In genomic region chr14:96512602-96513397, GRCh38 we compare ENCODE assay signal across 20 cellular contexts. TPM values are rescaled to one million over a fixed set of nuclear protein-coding genes. Genes with fewer than 3 reads are reported as not detected.
A peak's percentile ranks its signal among the peaks of the same experiment; 100 is the strongest.
DNase-seq lines count a peak whose midpoint lies in the region; ATAC-seq and TF ChIP-seq lines count a peak whose summit lies in the region.
"Had no signal": no experiment of that assay in that cellular context is flagged by ENCODE, and none has a peak within 500 bp of the region (broad histone marks: within the 10 kb centered on the region; RNA-seq: fewer than 3 reads in every experiment).

No MANE protein-coding gene starts in this region.

- H3K4me1 Mint-ChIP-seq in CD4-positive, CD25-positive, alpha-beta regulatory T cell: peaks cover 71 to 95% (median 85%) of the 10 kb centered on the region in 4 donors
- peaks cover 58% of the 10 kb centered on the region for H3K4me1 Mint-ChIP-seq in memory B cell

- no peaks in the 10 kb centered on the region for H3K27me3 ChIP-seq in CD4-positive, CD25-positive, alpha-beta regulatory T cell (ENCODE audit: control insufficient read depth, insufficient read depth, low read length)
- no peaks in the 10 kb centered on the region for H3K27me3 ChIP-seq in SU-DHL-6 (ENCODE audit: low read length)
- H3K27me3 ChIP-seq: suprapubic skin had no signal

- no peak for DNase-seq in CD4-positive, CD25-positive, alpha-beta regulatory T cell
- DNase-seq in memory B cell (ENCODE audit: low spot score in 2 of 2) (no peak), LoVo (ENCODE audit: low spot score) (no peak), NCI-H345 treated with DMSO at 0.1 percent for 48 hours (lab: John Stamatoyannopoulos, UW; ENCODE audit: unreplicated experiment) (no peak)
- DNase-seq: activated CD4-positive, CD25-positive, alpha-beta regulatory T cell; activated CD8-positive, alpha-beta memory T cell treated with anti-CD3 and anti-CD28 coated beads, Interleukin-2, amount 50 U/mL, for 48 hours; activated naive CD8-positive, alpha-beta T cell treated with anti-CD3 and anti-CD28 coated beads, Interleukin-2, amount 50 U/mL, for 24 hours; cerebellar nuclear complex; DMS79 treated with DMSO at 0.1 percent for 48 hours; immature natural killer cell; midbrain; NCI-H1417 treated with DMSO at 0.1 percent for 48 hours; NCI-H345; PC-3 had no signal

- H3K9me3 Mint-ChIP-seq in CD4-positive, CD25-positive, alpha-beta regulatory T cell: no peaks in the 10 kb centered on the region
- no peaks in the 10 kb centered on the region for H3K9me3 Mint-ChIP-seq in memory B cell
- H3K9me3 Mint-ChIP-seq: activated naive CD8-positive, alpha-beta T cell treated with anti-CD3 and anti-CD28 coated beads, Interleukin-2, amount 50 U/mL, for 24 hours; immature natural killer cell had no signal

- H3K4me1 ChIP-seq in CD4-positive, CD25-positive, alpha-beta regulatory T cell (ENCODE audit: control insufficient read depth, insufficient read depth, low read length, poor library complexity, severe bottlenecking): peaks cover 76% of the 10 kb centered on the region

- peaks cover 100% of the 10 kb centered on the region for H3K79me2 ChIP-seq in SU-DHL-6 (ENCODE audit: insufficient read depth, low read length)

- peaks cover 23% of the 10 kb centered on the region for H3F3A ChIP-seq in SU-DHL-6 (ENCODE audit: insufficient read depth)

- no peak overlapping the region for H2AFZ ChIP-seq in SU-DHL-6 (ENCODE audit: low read depth, low read length, severe bottlenecking)
- H2AFZ ChIP-seq: parathyroid adenoma had no signal

- peak overlapping the region in 2 of 3 donors; percentile 36 to 81 for H3K27ac Mint-ChIP-seq in CD4-positive, CD25-positive, alpha-beta regulatory T cell
- H3K27ac Mint-ChIP-seq in memory B cell: peak overlapping the region; percentile 82
- H3K27ac Mint-ChIP-seq: activated naive CD8-positive, alpha-beta T cell treated with anti-CD3 and anti-CD28 coated beads, Interleukin-2, amount 50 U/mL, for 24 hours had no signal

- no peak overlapping the region for H3K9ac ChIP-seq in SU-DHL-6 (ENCODE audit: low read length)
- H3K9ac ChIP-seq: parathyroid adenoma had no signal

- H3K27ac ChIP-seq in CD4-positive, CD25-positive, alpha-beta regulatory T cell (ENCODE audit: insufficient read depth, low read length, poor library complexity, severe bottlenecking): no peak overlapping the region
- H3K27ac ChIP-seq in SU-DHL-6 (ENCODE audit: low read depth, low read length): peak overlapping the region; percentile 16; the same call in 1 of the 2 replicates
- H3K27ac ChIP-seq: parathyroid adenoma, suprapubic skin had no signal

- no peaks in the 10 kb centered on the region for H3K9me3 ChIP-seq in CD4-positive, CD25-positive, alpha-beta regulatory T cell (ENCODE audit: control insufficient read depth in 2 of 2, low read length in 2 of 2)
- H3K9me3 ChIP-seq in SU-DHL-6 (ENCODE audit: insufficient read depth, low read length): no peaks in the 10 kb centered on the region
- H3K9me3 ChIP-seq: suprapubic skin had no signal

- H3K36me3 Mint-ChIP-seq in CD4-positive, CD25-positive, alpha-beta regulatory T cell: no peaks in the 10 kb centered on the region
- H3K36me3 Mint-ChIP-seq in memory B cell: no peaks in the 10 kb centered on the region
- H3K36me3 Mint-ChIP-seq: immature natural killer cell had no signal

- no peaks in the 10 kb centered on the region for H3K36me3 ChIP-seq in CD4-positive, CD25-positive, alpha-beta regulatory T cell (ENCODE audit: control insufficient read depth, insufficient read depth, low read length)
- no peaks in the 10 kb centered on the region for H3K36me3 ChIP-seq in SU-DHL-6 (ENCODE audit: low read length)
- H3K36me3 ChIP-seq: suprapubic skin had no signal

- peaks cover 80% of the 10 kb centered on the region for H4K20me1 ChIP-seq in SU-DHL-6 (ENCODE audit: low read depth, low read length)

- no peak for ATAC-seq in CD4-positive, CD25-positive, alpha-beta regulatory T cell (ENCODE audit: low read depth in 2 of 2)
- ATAC-seq in GM18868 (IDR thresholded peaks at IDR 0.05; ENCODE audit: unreplicated experiment): peak; percentile 42
- ATAC-seq in memory B cell (ENCODE audit: low read depth): peak; percentile 47
- ATAC-seq in GM18498 (IDR thresholded peaks at IDR 0.05; ENCODE audit: unreplicated experiment): no peak
- no peak for ATAC-seq in GM18867 (IDR thresholded peaks at IDR 0.05; ENCODE audit: unreplicated experiment)
- ATAC-seq: activated naive CD8-positive, alpha-beta T cell treated with anti-CD3 and anti-CD28 coated beads, Interleukin-2, amount 50 U/mL, for 24 hours; PC-3 had no signal

- H3K4me2 ChIP-seq in SU-DHL-6 (ENCODE audit: low read depth, low read length, poor library complexity, severe bottlenecking): peak overlapping the region; percentile 39

- no peaks in the 10 kb centered on the region for H3K9me2 ChIP-seq in SU-DHL-6 (replicated peaks; ENCODE audit: insufficient read depth, low read length)

- H3K4me3 Mint-ChIP-seq in CD4-positive, CD25-positive, alpha-beta regulatory T cell: peak overlapping the region in 3 of 4 donors; percentile 29 to 68 (median 55)
- peak overlapping the region; percentile 14 for H3K4me3 Mint-ChIP-seq in memory B cell
- H3K4me3 Mint-ChIP-seq: activated naive CD8-positive, alpha-beta T cell treated with anti-CD3 and anti-CD28 coated beads, Interleukin-2, amount 50 U/mL, for 24 hours had no signal

- H3K4me3 ChIP-seq in CD4-positive, CD25-positive, alpha-beta regulatory T cell (ENCODE audit: low read depth, low read length): peak overlapping the region; percentile 61
- no peak overlapping the region for H3K4me3 ChIP-seq in SU-DHL-6 (ENCODE audit: insufficient read depth, low read length, poor library complexity, severe bottlenecking)
- H3K4me3 ChIP-seq: suprapubic skin had no signal

- TF ChIP-seq CTCF in SU-DHL-6 (IDR thresholded peaks at IDR 0.05; ENCODE audit: insufficient read depth, low read length, poor library complexity, severe bottlenecking): no peak

- no peaks in the 10 kb centered on the region for H3K27me3 Mint-ChIP-seq in CD4-positive, CD25-positive, alpha-beta regulatory T cell
- no peaks in the 10 kb centered on the region for H3K27me3 Mint-ChIP-seq in memory B cell
- H3K27me3 Mint-ChIP-seq: activated naive CD8-positive, alpha-beta T cell treated with anti-CD3 and anti-CD28 coated beads, Interleukin-2, amount 50 U/mL, for 24 hours had no signal

RNA-seq across cellular contexts. Expression of gene PAPOLA, which starts 10.6 kb away (rescaled TPM):
- total RNA-seq in CD4-positive, CD25-positive, alpha-beta regulatory T cell: 189 TPM
- polyA plus RNA-seq in CD4-positive, CD25-positive, alpha-beta regulatory T cell: 10 to 100 TPM; 57.9 to 75.2 (median 60.1) TPM

Comparison
In these comparisons a context has a peak if more than half of its experiments do, and no peak if none do; other contexts are left out.
1. ATAC-seq: peak in GM18868 (single experiment) and memory B cell (single experiment); none in CD4-positive, CD25-positive, alpha-beta regulatory T cell (0 of 2), GM18498 (single experiment) and GM18867 (single experiment).